Comparison of ENCODE assay signal across 11 cellular contexts in the genomic region with DNA sequence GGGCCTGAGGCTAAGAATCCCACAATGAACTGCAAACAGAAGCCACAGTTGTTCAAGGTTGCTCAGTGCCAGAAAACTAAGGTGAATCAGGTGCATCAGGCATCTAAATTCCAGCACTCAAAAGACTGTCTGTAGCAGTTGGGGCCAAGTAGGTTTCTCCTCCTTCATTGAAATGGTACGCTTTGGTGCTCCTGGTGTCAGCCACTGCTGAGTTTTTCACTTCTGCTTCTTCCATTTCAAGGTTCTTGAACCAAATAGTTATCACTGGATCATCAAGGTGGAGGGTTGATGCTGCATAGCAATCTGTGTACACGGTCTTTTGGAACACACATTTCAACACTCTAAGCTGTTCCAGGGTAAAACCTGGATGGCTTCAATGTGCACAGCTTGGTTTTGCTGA.
A peak's percentile ranks its signal among the peaks of the same experiment; 100 is the strongest.
DNase-seq lines count a peak whose midpoint lies in the region; ATAC-seq and TF ChIP-seq lines count a peak whose summit lies in the region.
"Had no signal": no experiment of that assay in that cellular context is flagged by ENCODE, and none has a peak within 500 bp of the region (broad histone marks: within the 10 kb centered on the region; RNA-seq: fewer than 3 reads in every experiment).

No MANE protein-coding gene starts in this region.

- no peak overlapping the region for H3K4me3 ChIP-seq in foreskin fibroblast (ENCODE audit: low read depth in 1 of 2, low read length in 2 of 2)
- H3K4me3 ChIP-seq: psoas muscle had no signal

- TF ChIP-seq CTCF in foreskin fibroblast (IDR thresholded peaks at IDR 0.05; ENCODE audit: low read depth, low read length): no peak

- peak; percentile 99 for ATAC-seq in GM18505 (IDR thresholded peaks at IDR 0.05; ENCODE audit: unreplicated experiment)
- peak; percentile 61 for ATAC-seq in GM19468 (IDR thresholded peaks at IDR 0.05; ENCODE audit: extremely low read depth, unreplicated experiment)
- peak; percentile 85 for ATAC-seq in HG02870 (IDR thresholded peaks at IDR 0.05; ENCODE audit: unreplicated experiment)
- peak; percentile 94 for ATAC-seq in HG03469 (IDR thresholded peaks at IDR 0.05; ENCODE audit: unreplicated experiment)
- ATAC-seq in HG02840 (IDR thresholded peaks at IDR 0.05; ENCODE audit: low FRiP score, unreplicated experiment): no peak
- ATAC-seq: psoas muscle had no signal

- no peak for DNase-seq in foreskin fibroblast
- no peak for DNase-seq in central memory CD4-positive, alpha-beta T cell
- no peak for DNase-seq in NCI-H510A (lab: John Stamatoyannopoulos, UW)
- DNase-seq: activated CD4-positive, alpha-beta T cell treated with anti-CD3 and anti-CD28 coated beads, Interleukin-2, amount 10 ng/mL, durations not matched to agents 24 days and 14 days; DMS 273 treated with DMSO at 0.1 percent for 48 hours; psoas muscle had no signal

- no peak for TF ChIP-seq POLR2A in GM18505 (IDR thresholded peaks at IDR 0.05; ENCODE audit: borderline replicate concordance, extremely low read depth, insufficient read depth, insufficient read length)
